Comparison of ENCODE assay signal across 8 cellular contexts in genomic region chr11:34916014-34916809, GRCh38. TPM values are rescaled to one million over a fixed set of nuclear protein-coding genes. Genes with fewer than 3 reads are reported as not detected.
DNase-seq lines count a peak whose midpoint lies in the region; ATAC-seq and TF ChIP-seq lines count a peak whose summit lies in the region.

Gene APIP, minus strand, starts transcription at chr11:34916379. Its CDS starts 95 bp downstream, at chr11:34916284.
Gene PDHX, plus strand, starts transcription at chr11:34916618. Its CDS starts 38 bp downstream, at chr11:34916656.

- H3K4me1 ChIP-seq in mononuclear cell (ENCODE audit: insufficient read depth, low read length) = peaks cover 25% of the 10 kb centered on the region

- H3K4me3 ChIP-seq in epithelial cell of esophagus (ENCODE audit: low read length) (peak within 1 kb of the TSS; percentile 88), mononuclear cell (ENCODE audit: low read length) (peak within 1 kb of the TSS; percentile 51)

- DNase-seq in DMS153 treated with DMSO at 0.1 percent for 48 hours (lab: John Stamatoyannopoulos, UW; ENCODE audit: unreplicated experiment) = peak; percentile 89
- DNase-seq in OCI-M2 (lab: John Stamatoyannopoulos, UW; ENCODE audit: unreplicated experiment) = peak; percentile 76
- peak; percentile 90 for DNase-seq in activated T-cell treated with anti-CD3 and anti-CD28 coated beads for 4 hours
- DNase-seq in epithelial cell of esophagus (ENCODE audit: low read depth) = peak; percentile 100
- DNase-seq in stimulated activated CD8-positive, alpha-beta memory T cell treated with anti-CD3 and anti-CD28 coated beads, Interleukin-2, amount 100 ng/mL, for 48 hours (ENCODE audit: low read depth in 2 of 2) = peak; percentile 99

- TF ChIP-seq EP300 in Ishikawa (IDR thresholded peaks at IDR 0.05; ENCODE audit: borderline replicate concordance) = no peak; the same call in 1 of the 2 replicates

- peak; percentile 93 for ATAC-seq in GM21619 (IDR thresholded peaks at IDR 0.05; ENCODE audit: unreplicated experiment)

- H3K9me3 ChIP-seq in mononuclear cell (ENCODE audit: low read depth, low read length) = no peaks in the 10 kb centered on the region

- TF ChIP-seq RAD21 in Ishikawa (IDR thresholded peaks at IDR 0.05; ENCODE audit: low read depth) = no peak

- no peak for TF ChIP-seq CTCF in epithelial cell of esophagus (IDR thresholded peaks at IDR 0.05; ENCODE audit: insufficient read depth, low read depth, low read length, missing control alignments)

- H3K27me3 ChIP-seq in mononuclear cell (ENCODE audit: insufficient read depth, low read length) = no peaks in the 10 kb centered on the region

TF ChIP-seq in Ishikawa, 13 proteins besides CTCF, POLR2A, EP300 and RAD21:
- TF ChIP-seq NFIC (IDR thresholded peaks at IDR 0.05) (no peak), TCF12 (IDR thresholded peaks at IDR 0.05; ENCODE audit: low read depth) (no peak), TEAD4 (IDR thresholded peaks at IDR 0.05) (peak; percentile 14; the same call in 1 of the 2 replicates), REST (IDR thresholded peaks at IDR 0.05; ENCODE audit: low read depth) (no peak), MAX (IDR thresholded peaks at IDR 0.05) (peak; percentile 45), CREB1 (IDR thresholded peaks at IDR 0.05; ENCODE audit: low read depth) (no peak), CEBPB (IDR thresholded peaks at IDR 0.05) (no peak), EGR1 (IDR thresholded peaks at IDR 0.05) (no peak), YY1 (IDR thresholded peaks at IDR 0.05; ENCODE audit: low read depth) (peak; percentile 98), ZBTB7A (IDR thresholded peaks at IDR 0.05; ENCODE audit: low read depth) (peak; percentile 2; the same call in 1 of the 2 replicates), FOXM1 (IDR thresholded peaks at IDR 0.05; ENCODE audit: borderline replicate concordance, low read depth) (no peak), TAF1 (IDR thresholded peaks at IDR 0.05; ENCODE audit: low read depth) (peak; percentile 76)
- TF ChIP-seq, protein P1, sequence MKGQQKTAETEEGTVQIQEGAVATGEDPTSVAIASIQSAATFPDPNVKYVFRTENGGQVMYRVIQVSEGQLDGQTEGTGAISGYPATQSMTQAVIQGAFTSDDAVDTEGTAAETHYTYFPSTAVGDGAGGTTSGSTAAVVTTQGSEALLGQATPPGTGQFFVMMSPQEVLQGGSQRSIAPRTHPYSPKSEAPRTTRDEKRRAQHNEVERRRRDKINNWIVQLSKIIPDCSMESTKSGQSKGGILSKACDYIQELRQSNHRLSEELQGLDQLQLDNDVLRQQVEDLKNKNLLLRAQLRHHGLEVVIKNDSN (IDR thresholded peaks at IDR 0.05) = peak; percentile 40

RNA-seq across cellular contexts. Expression of gene APIP, which starts in this region (rescaled TPM):
- total RNA-seq in mononuclear cell = 7.8 TPM

RNA-seq across cellular contexts. Expression of gene PDHX, which starts in this region (rescaled TPM):
- 16.9 TPM for total RNA-seq in mononuclear cell

Comparison
In these comparisons a context has a peak if more than half of its experiments do, and no peak if none do; other contexts are left out.
1. Peak in every context shown above with its lines: DNase-seq, ATAC-seq and H3K4me3 ChIP-seq.